ENCODE assay signal across 21 cellular contexts in the genomic region with DNA sequence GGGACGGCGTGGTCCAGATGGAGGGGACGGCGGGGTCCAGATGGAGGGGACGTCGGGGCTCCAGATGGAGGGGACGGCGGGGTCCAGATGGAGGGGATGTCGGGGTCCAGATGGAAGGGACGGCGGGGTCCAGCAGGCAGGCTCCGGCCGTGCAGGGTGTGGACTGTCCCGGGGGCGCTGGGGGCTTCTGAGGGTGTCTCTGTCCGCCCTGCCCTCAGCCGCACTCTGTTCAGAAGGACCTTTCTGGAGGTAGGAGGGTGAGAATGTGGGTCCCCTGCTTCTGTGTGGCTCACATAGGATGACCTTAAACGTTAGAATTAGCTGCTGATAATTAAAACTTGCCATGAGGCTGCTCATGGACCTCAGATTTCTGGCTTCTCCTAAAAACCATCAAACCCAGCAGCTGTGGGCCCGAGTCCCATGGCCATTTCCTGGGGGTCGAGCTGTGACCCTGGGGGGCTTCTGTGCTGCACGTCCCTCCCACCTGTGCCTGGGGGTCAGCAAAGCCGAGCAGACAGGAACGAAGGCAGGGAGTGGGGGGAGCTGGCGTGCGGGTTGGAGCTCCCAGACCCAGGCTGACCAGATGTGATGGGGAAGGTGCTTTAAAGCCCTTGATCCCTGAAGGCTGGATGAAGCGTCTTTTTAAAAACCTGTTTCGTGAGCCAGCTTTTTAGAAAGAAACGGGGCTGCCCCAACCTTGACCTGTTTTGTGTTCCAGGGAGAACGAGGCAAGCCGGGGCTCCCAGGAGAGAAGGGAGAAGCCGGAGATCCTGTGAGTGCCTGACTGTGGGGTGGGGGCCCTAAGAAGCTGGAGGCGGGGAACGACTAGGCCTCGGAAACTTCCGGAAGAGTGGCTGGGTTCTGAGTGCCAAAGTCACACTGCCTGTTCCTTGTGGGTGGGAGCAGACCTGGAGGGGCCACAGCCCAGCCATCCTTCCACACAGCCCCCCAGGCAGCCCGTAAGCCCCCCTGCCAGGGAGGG. TPM values are rescaled to one million over a fixed set of nuclear protein-coding genes. Genes with fewer than 3 reads are reported as not detected.
DNase-seq lines count a peak whose midpoint lies in the region; ATAC-seq and TF ChIP-seq lines count a peak whose summit lies in the region.
"Had no signal": no experiment of that assay in that cellular context is flagged by ENCODE, and none has a peak within 500 bp of the region (broad histone marks: within the 10 kb centered on the region; RNA-seq: fewer than 3 reads in every experiment).

No MANE protein-coding gene starts in this region.

- CTCF ChIA-PET in WTC11 (lab: Charles Lee): no interaction called here

- no peak for TF ChIP-seq POLR2A in heart left ventricle (IDR thresholded peaks at IDR 0.05)

- H3K4me1 ChIP-seq in heart left ventricle (peaks cover 0 to 40% (median 6%) of the 10 kb centered on the region in 12 donors), muscle layer of colon (ENCODE audit: insufficient read depth, low read length) (peaks cover 75% of the 10 kb centered on the region), upper lobe of right lung (no peaks in the 10 kb centered on the region)

- H3K9me3 Mint-ChIP-seq in WTC11: no peaks in the 10 kb centered on the region
- H3K9me3 Mint-ChIP-seq: activated T-cell treated with anti-CD3 and anti-CD28 coated beads, Interleukin-2, amount 50 U/mL, for 24 hours had no signal

- in situ Hi-C loops in ACHN (cut with HindIII; ENCODE audit: low pct_ligation_motif_present, low pct_unique_long_range_greater_than_20kb, low sequenced_read_pairs): no loop called here

- H3K9me3 ChIP-seq in heart left ventricle: no peaks in the 10 kb centered on the region
- no peaks in the 10 kb centered on the region for H3K9me3 ChIP-seq in muscle layer of colon (ENCODE audit: low read length)
- H3K9me3 ChIP-seq in upper lobe of right lung: no peaks in the 10 kb centered on the region

- H3K4me3 Mint-ChIP-seq in WTC11: no peak overlapping the region
- H3K4me3 Mint-ChIP-seq: activated T-cell treated with anti-CD3 and anti-CD28 coated beads, Interleukin-2, amount 50 U/mL, for 24 hours; stimulated activated memory B cell treated with anti-CD40 and anti-IgM and Interleukin-4, amounts not matched to agents 10 μg/mL and 1 μg/mL and 100 μg/mL, for 72 hours had no signal

- H3K27ac ChIP-seq in heart left ventricle (peak overlapping the region in 1 of 12 donors; percentile 80), muscle layer of colon (ENCODE audit: low read depth, low read length) (peak overlapping the region; percentile 56), upper lobe of right lung (no peak overlapping the region)
- H3K27ac ChIP-seq: GM23248, PC-9, SK-N-MC had no signal

- no peak for ATAC-seq in heart left ventricle
- no peak for ATAC-seq in Right ventricle myocardium inferior
- ATAC-seq in WTC11: no peak
- no peak for ATAC-seq in upper lobe of right lung
- no peak for ATAC-seq in HG03175 (IDR thresholded peaks at IDR 0.05; ENCODE audit: unreplicated experiment)
- no peak for ATAC-seq in GM18520 (IDR thresholded peaks at IDR 0.05; ENCODE audit: unreplicated experiment)
- ATAC-seq: left lobe of liver had no signal

- no peak overlapping the region for H3K9ac ChIP-seq in muscle layer of colon (ENCODE audit: low read length)
- H3K9ac ChIP-seq: GM23248 had no signal

- H3K27me3 ChIP-seq in heart left ventricle (no peaks in the 10 kb centered on the region), muscle layer of colon (ENCODE audit: control insufficient read depth in 1 of 2, insufficient read depth in 2 of 2, low read length in 2 of 2) (no peaks in the 10 kb centered on the region), upper lobe of right lung (no peaks in the 10 kb centered on the region)

- intact Hi-C loops in heart left ventricle (cut with DNase I): loop anchor here in 1 of 10 donors (5.0 kb wide), 1 partner anchor 109 kb away; a partner anchor contains a TSS
- intact Hi-C loops in Right ventricle myocardium inferior (cut with DNase I): no loop called here
- intact Hi-C loops in upper lobe of right lung (cut with DNase I): no loop called here

- peak; percentile 6 to 46 (median 18) for DNase-seq in heart left ventricle
- no peak for DNase-seq in Right ventricle myocardium inferior (ENCODE audit: missing footprints)
- peak; percentile 6 for DNase-seq in WTC11 (ENCODE audit: low spot score)
- DNase-seq in upper lobe of right lung: peak; percentile 50
- no peak for DNase-seq in ACHN
- DNase-seq: activated CD4-positive, alpha-beta T cell treated with anti-CD3 and anti-CD28 coated beads, Interleukin-2, amount 50 U/mL, for 1 hour; activated T-cell treated with anti-CD3 and anti-CD28 coated beads, Interleukin-2, amount 50 U/mL, for 24 hours; central memory CD4-positive, alpha-beta T cell; DND-41; GM23248; Kasumi-1; NCI-H1105 treated with DMSO at 0.1 percent for 48 hours; NCI-H82; PC-9; stimulated activated CD4-positive, alpha-beta T cell treated with anti-CD3 and anti-CD28 coated beads, Interleukin-12 subunit alpha, Interleukin-12 subunit beta, amount 100 ng/mL, for 4 hours had no signal

- H3K36me3 ChIP-seq in heart left ventricle: peaks cover 0 to 89% (median 79%) of the 10 kb centered on the region in 9 donors
- H3K36me3 ChIP-seq in muscle layer of colon (ENCODE audit: insufficient read depth, low read length): peaks cover 82% of the 10 kb centered on the region
- peaks cover 20% of the 10 kb centered on the region for H3K36me3 ChIP-seq in upper lobe of right lung

- H3K27me3 Mint-ChIP-seq in WTC11 (ENCODE audit: low read depth): no peaks in the 10 kb centered on the region
- H3K27me3 Mint-ChIP-seq: activated T-cell treated with anti-CD3 and anti-CD28 coated beads, Interleukin-2, amount 50 U/mL, for 24 hours had no signal

- no peak for TF ChIP-seq CTCF in heart left ventricle (IDR thresholded peaks at IDR 0.05)
- no peak for TF ChIP-seq CTCF in WTC11 (IDR thresholded peaks at IDR 0.05)
- no peak for TF ChIP-seq CTCF in upper lobe of right lung (IDR thresholded peaks at IDR 0.05)

- H3K4me1 Mint-ChIP-seq in WTC11: no peaks in the 10 kb centered on the region; the same call in 1 of the 2 replicates
- H3K4me1 Mint-ChIP-seq: stimulated activated memory B cell treated with anti-CD40 and anti-IgM and Interleukin-4, amounts not matched to agents 10 μg/mL and 1 μg/mL and 100 μg/mL, for 72 hours had no signal

- peaks cover 22% of the 10 kb centered on the region for H3K36me3 Mint-ChIP-seq in WTC11
- H3K36me3 Mint-ChIP-seq: stimulated activated memory B cell treated with anti-CD40 and anti-IgM and Interleukin-4, amounts not matched to agents 10 μg/mL and 1 μg/mL and 100 μg/mL, for 72 hours had no signal

- POLR2A ChIA-PET in WTC11 (lab: Charles Lee): no interaction called here

- H3K27ac Mint-ChIP-seq in WTC11: no peak overlapping the region
- H3K27ac Mint-ChIP-seq: activated T-cell treated with anti-CD3 and anti-CD28 coated beads, Interleukin-2, amount 50 U/mL, for 24 hours; stimulated activated memory B cell treated with anti-CD40 and anti-IgM and Interleukin-4, amounts not matched to agents 10 μg/mL and 1 μg/mL and 100 μg/mL, for 72 hours had no signal

- no peak overlapping the region for H3K4me3 ChIP-seq in heart left ventricle
- H3K4me3 ChIP-seq in muscle layer of colon (ENCODE audit: low read depth in 1 of 2, low read length in 2 of 2): no peak overlapping the region
- H3K4me3 ChIP-seq in upper lobe of right lung: no peak overlapping the region
- H3K4me3 ChIP-seq: GM23248, PC-9, SK-N-MC had no signal

- 80 to 87% (median 86%) methylated on average over 33 to 36 of the region's 36 CpGs for WGBS in heart left ventricle, 4 donors

TF ChIP-seq in WTC11, 78 proteins besides CTCF, POLR2A, EP300 and RAD21 (continues in another document):
- TF ChIP-seq GRHL2 (CRISPR knock-in tag; IDR thresholded peaks at IDR 0.05; ENCODE audit: insufficient replicate concordance, severe bottlenecking): no peak
- TF ChIP-seq HMGA2 (CRISPR knock-in tag; IDR thresholded peaks at IDR 0.05): no peak
- TF ChIP-seq, protein P1, sequence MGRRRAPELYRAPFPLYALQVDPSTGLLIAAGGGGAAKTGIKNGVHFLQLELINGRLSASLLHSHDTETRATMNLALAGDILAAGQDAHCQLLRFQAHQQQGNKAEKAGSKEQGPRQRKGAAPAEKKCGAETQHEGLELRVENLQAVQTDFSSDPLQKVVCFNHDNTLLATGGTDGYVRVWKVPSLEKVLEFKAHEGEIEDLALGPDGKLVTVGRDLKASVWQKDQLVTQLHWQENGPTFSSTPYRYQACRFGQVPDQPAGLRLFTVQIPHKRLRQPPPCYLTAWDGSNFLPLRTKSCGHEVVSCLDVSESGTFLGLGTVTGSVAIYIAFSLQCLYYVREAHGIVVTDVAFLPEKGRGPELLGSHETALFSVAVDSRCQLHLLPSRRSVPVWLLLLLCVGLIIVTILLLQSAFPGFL (CRISPR knock-in tag; IDR thresholded peaks at IDR 0.05; ENCODE audit: borderline replicate concordance): no peak
- TF ChIP-seq, protein P2, sequence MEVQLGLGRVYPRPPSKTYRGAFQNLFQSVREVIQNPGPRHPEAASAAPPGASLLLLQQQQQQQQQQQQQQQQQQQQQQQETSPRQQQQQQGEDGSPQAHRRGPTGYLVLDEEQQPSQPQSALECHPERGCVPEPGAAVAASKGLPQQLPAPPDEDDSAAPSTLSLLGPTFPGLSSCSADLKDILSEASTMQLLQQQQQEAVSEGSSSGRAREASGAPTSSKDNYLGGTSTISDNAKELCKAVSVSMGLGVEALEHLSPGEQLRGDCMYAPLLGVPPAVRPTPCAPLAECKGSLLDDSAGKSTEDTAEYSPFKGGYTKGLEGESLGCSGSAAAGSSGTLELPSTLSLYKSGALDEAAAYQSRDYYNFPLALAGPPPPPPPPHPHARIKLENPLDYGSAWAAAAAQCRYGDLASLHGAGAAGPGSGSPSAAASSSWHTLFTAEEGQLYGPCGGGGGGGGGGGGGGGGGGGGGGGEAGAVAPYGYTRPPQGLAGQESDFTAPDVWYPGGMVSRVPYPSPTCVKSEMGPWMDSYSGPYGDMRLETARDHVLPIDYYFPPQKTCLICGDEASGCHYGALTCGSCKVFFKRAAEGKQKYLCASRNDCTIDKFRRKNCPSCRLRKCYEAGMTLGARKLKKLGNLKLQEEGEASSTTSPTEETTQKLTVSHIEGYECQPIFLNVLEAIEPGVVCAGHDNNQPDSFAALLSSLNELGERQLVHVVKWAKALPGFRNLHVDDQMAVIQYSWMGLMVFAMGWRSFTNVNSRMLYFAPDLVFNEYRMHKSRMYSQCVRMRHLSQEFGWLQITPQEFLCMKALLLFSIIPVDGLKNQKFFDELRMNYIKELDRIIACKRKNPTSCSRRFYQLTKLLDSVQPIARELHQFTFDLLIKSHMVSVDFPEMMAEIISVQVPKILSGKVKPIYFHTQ (CRISPR knock-in tag; IDR thresholded peaks at IDR 0.05): no peak
- TF ChIP-seq ETV6 (CRISPR knock-in tag; IDR thresholded peaks at IDR 0.05): no peak
- no peak for TF ChIP-seq ESRRA (CRISPR knock-in tag; IDR thresholded peaks at IDR 0.05; ENCODE audit: borderline replicate concordance)
- no peak for TF ChIP-seq TEAD4 (CRISPR knock-in tag; IDR thresholded peaks at IDR 0.05)
- no peak for TF ChIP-seq TEAD1 (CRISPR knock-in tag; IDR thresholded peaks at IDR 0.05)

RNA-seq across cellular contexts. Expression of a gene that starts 7.1 kb away (rescaled TPM):
- total RNA-seq in heart left ventricle: 100 to 1,000 TPM in 8 of 9 donors, 10 to 100 TPM in 1; 92.4 to 385 (median 143) TPM
- polyA plus RNA-seq in heart left ventricle: 100 to 1,000 TPM; 149 to 157 TPM
- total RNA-seq in Right ventricle myocardium inferior: 228 TPM
- 221 to 245 TPM (median 240 TPM) in 3 replicates for total RNA-seq in WTC11 (2021)
- total RNA-seq in upper lobe of right lung: 175 TPM

Comparison
In these comparisons a context has a peak if more than half of its experiments do, and no peak if none do; other contexts are left out.
1. DNase-seq: peak in heart left ventricle (5 of 5), WTC11 (single experiment) and upper lobe of right lung (single experiment); none in Right ventricle myocardium inferior (single experiment) and ACHN (single experiment).